In genomic region chr2:20012282-20013060, GRCh38 we compare ENCODE assay signal across 8 cellular contexts. TPM values are rescaled to one million over a fixed set of nuclear protein-coding genes. Genes with fewer than 3 reads are reported as not detected.
DNase-seq lines count a peak whose midpoint lies in the region; ATAC-seq and TF ChIP-seq lines count a peak whose summit lies in the region.

Gene MATN3 (minus strand): TSS chr2:20012668. CDS start chr2:20012631, 37 bp downstream.

- H3K4me1 ChIP-seq in BLaER1, result peaks cover 15% of the 10 kb centered on the region
- H3K4me1 ChIP-seq in ascending aorta, result peaks cover 3 to 6% of the 10 kb centered on the region in 2 donors
- H3K4me1 ChIP-seq in iPS-15b (ENCODE audit: control insufficient read depth, insufficient read depth, low read length), result peaks cover 3% of the 10 kb centered on the region
- H3K4me1 ChIP-seq in gastrocnemius medialis, result peaks cover 0 to 10% of the 10 kb centered on the region in 2 donors

- H3K27me3 ChIP-seq in BLaER1 (peaks cover 50% of the 10 kb centered on the region), ascending aorta (no peaks in the 10 kb centered on the region), iPS-15b (ENCODE audit: control insufficient read depth, insufficient read depth, low read length) (peaks cover 41% of the 10 kb centered on the region), gastrocnemius medialis (peaks cover 10 to 17% (median 17%) of the 10 kb centered on the region in 3 donors)

- DNase-seq in HK-2 (ENCODE audit: unreplicated experiment), result peak; percentile 51
- peak in 1 of 2 donors; percentile 73 for DNase-seq in ascending aorta (ENCODE audit: low spot score in 2 of 2)
- DNase-seq in gastrocnemius medialis, result no peak
- DNase-seq in OCI-M1 (lab: John Stamatoyannopoulos, UW), result no peak

- no peak for TF ChIP-seq POLR2A in gastrocnemius medialis (IDR thresholded peaks at IDR 0.05)

- in situ Hi-C loops in gastrocnemius medialis (cut with MboI; ENCODE audit: low sequenced_read_pairs in 4 of 4), result no loop called here

- H3K4me3 ChIP-seq in BLaER1 (peak within 1 kb of the TSS; percentile 61), ascending aorta (peak within 1 kb of the TSS; percentile 75 to 86), iPS-15b (ENCODE audit: low read depth, low read length) (peak within 1 kb of the TSS; percentile 73), gastrocnemius medialis (peak within 1 kb of the TSS; percentile 56 to 73 (median 58))

- intact Hi-C loops in ascending aorta (cut with DNase I) (loop anchor here (2.0 kb wide), 2 partner anchors 22 to 36 kb away; partner anchors contain the start of gene WDR35), gastrocnemius medialis (cut with DNase I; ENCODE audit: low total_unique reads) (no loop called here)

- peak within 1 kb of the TSS; percentile 79 for H3K4me2 ChIP-seq in BLaER1

- ATAC-seq in gastrocnemius medialis (peak; percentile 48 to 72), GM19455 (IDR thresholded peaks at IDR 0.05; ENCODE audit: unreplicated experiment) (no peak), HG03457 (IDR thresholded peaks at IDR 0.05; ENCODE audit: unreplicated experiment) (no peak)

- H4K20me1 ChIP-seq in BLaER1, result 0 out of 2 replicates have a peak, but pooled peaks cover 12% of the 10 kb centered on the region

- TF ChIP-seq CTCF in ascending aorta (IDR thresholded peaks at IDR 0.05) (no peak), gastrocnemius medialis (IDR thresholded peaks at IDR 0.05 in 4 of 5, conservative IDR thresholded peaks at IDR 0.05 in 1 of 5) (no peak)

- H3K27ac ChIP-seq in BLaER1 (no peak within 1 kb of the TSS), ascending aorta (peak within 1 kb of the TSS; percentile 64 to 79), gastrocnemius medialis (peak within 1 kb of the TSS in 3 of 4 donors; percentile 6 to 64 (median 47))

- H3K9me3 ChIP-seq in BLaER1 (peaks cover 19% of the 10 kb centered on the region), ascending aorta (no peaks in the 10 kb centered on the region), iPS-15b (ENCODE audit: control insufficient read depth, insufficient read depth, low read length) (no peaks in the 10 kb centered on the region), gastrocnemius medialis (no peaks in the 10 kb centered on the region)

- H3K9ac ChIP-seq in BLaER1 (no peak within 1 kb of the TSS), iPS-15b (ENCODE audit: low read depth, low read length) (peak within 1 kb of the TSS; percentile 0)

- H3K36me3 ChIP-seq in BLaER1 (no peaks in the 10 kb centered on the region), ascending aorta (no peaks in the 10 kb centered on the region), iPS-15b (ENCODE audit: control insufficient read depth, insufficient read depth, low read length) (no peaks in the 10 kb centered on the region), gastrocnemius medialis (no peaks in the 10 kb centered on the region)

RNA-seq across cellular contexts. Expression of gene MATN3, which starts in this region (rescaled TPM):
- total RNA-seq in ascending aorta (0.64 TPM), gastrocnemius medialis (under 1 TPM in 3 of 4 donors, not detected in 1; 0.26 to 0.35 (median 0.34) TPM)

Comparison
In these comparisons a context has a peak if more than half of its experiments do, and no peak if none do; other contexts are left out.
1. Peak in ATAC-seq, H3K4me3 ChIP-seq and H3K27ac ChIP-seq in gastrocnemius medialis; RNA of the gene not detected or under 1 TPM.